Comparison of ENCODE assay signal across 13 cellular contexts in the genomic region with DNA sequence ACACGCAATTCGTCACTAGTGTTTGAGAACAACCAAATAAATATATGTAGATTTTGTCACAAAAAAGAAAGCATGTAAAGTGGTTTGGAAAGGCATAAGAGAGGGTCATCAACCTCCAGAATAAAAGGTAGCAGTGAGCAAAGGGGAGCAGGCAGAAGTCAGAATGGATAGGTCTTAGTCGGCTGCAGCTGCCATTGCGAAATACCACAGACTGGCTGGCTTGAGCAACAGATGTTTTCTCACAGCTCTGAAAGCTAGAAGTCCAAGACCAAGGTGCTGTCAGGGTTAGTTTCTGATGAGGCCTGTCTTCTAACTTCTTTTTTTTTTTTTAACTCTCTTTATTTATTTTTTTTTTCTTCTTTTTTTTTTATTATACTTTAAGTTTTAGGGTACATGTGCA.
DNase-seq lines count a peak whose midpoint lies in the region; ATAC-seq and TF ChIP-seq lines count a peak whose summit lies in the region.
"Had no signal": no experiment of that assay in that cellular context is flagged by ENCODE, and none has a peak within 500 bp of the region (broad histone marks: within the 10 kb centered on the region; RNA-seq: fewer than 3 reads in every experiment).

No MANE protein-coding gene starts in this region.

- H3K9ac ChIP-seq in mammary epithelial cell (ENCODE audit: insufficient read depth, low read length) (no peak overlapping the region), liver (ENCODE audit: low read depth in 1 of 2, low read length in 2 of 2) (no peak overlapping the region)
- H3K9ac ChIP-seq: BLaER1 treated with 17β-estradiol and CSF1 and Interleukin-3, amounts not matched to agents 10 nM and 100 nM had no signal

- H3K4me3 ChIP-seq in mammary epithelial cell (replicated peaks in 1 of 3; ENCODE audit: insufficient read depth in 1 of 3, low read depth in 2 of 3, low read length in 3 of 3) (no peak overlapping the region), liver (ENCODE audit: low read depth in 1 of 3, low read length in 3 of 3) (no peak overlapping the region)
- H3K4me3 ChIP-seq: BLaER1 treated with 17β-estradiol and CSF1 and Interleukin-3, amounts not matched to agents 10 nM and 100 nM had no signal

- TF ChIP-seq RAD21 in liver (IDR thresholded peaks at IDR 0.05) = peak; percentile 43 to 51

- TF ChIP-seq CTCF in AG09319 (IDR thresholded peaks at IDR 0.05; ENCODE audit: low read depth, low read length) (no peak), mammary epithelial cell (conservative IDR thresholded peaks at IDR 0.05 in 1 of 2, IDR thresholded peaks at IDR 0.05 in 1 of 2; ENCODE audit: extremely low read depth in 1 of 2, insufficient read depth in 1 of 2, low read depth in 1 of 2, low read length in 2 of 2) (no peak), liver (IDR thresholded peaks at IDR 0.05; ENCODE audit: low read depth, low read length, missing input control) (no peak)

- CTCF ChIA-PET in mammary epithelial cell (lab: Charles Lee; ENCODE audit: low non-redundant PET) = interaction anchor here (0.7 kb wide), 1 partner anchor 39 kb away, joined by 18 read pairs; no protein-coding TSS in a partner anchor

- in situ Hi-C loops in mammary epithelial cell (cut with MboI; ENCODE audit: low sequenced_read_pairs in 2 of 2) = loop anchor here in 1 of 2 donors (25.0 kb wide), 1 partner anchor 770 kb away; no protein-coding TSS in a partner anchor

- no peaks in the 10 kb centered on the region for H4K20me1 ChIP-seq in mammary epithelial cell (ENCODE audit: insufficient read depth, low read length)
- H4K20me1 ChIP-seq: BLaER1 treated with 17β-estradiol and CSF1 and Interleukin-3, amounts not matched to agents 10 nM and 100 nM had no signal

- 75% methylated on average over 4 of the region's 4 CpGs for WGBS in mammary epithelial cell (ENCODE audit: low coverage, missing lambda C conversion rate)
- 51% methylated on average over 4 of the region's 4 CpGs for WGBS in liver

- H3K27me3 ChIP-seq in mammary epithelial cell (ENCODE audit: insufficient read depth, low read length) (no peaks in the 10 kb centered on the region), liver (ENCODE audit: control insufficient read depth in 4 of 4, insufficient read depth in 4 of 4, low read length in 3 of 4) (no peaks in the 10 kb centered on the region)
- H3K27me3 ChIP-seq: BLaER1 treated with 17β-estradiol and CSF1 and Interleukin-3, amounts not matched to agents 10 nM and 100 nM had no signal

- DNase-seq in AG09319 (ENCODE audit: extremely low read depth, low read depth) (peak; percentile 56), MV-4-11 (lab: John Stamatoyannopoulos, UW) (peak; percentile 95), mammary epithelial cell (peak; percentile 55), T-helper 1 cell (no peak), NCI-H1436 treated with DMSO at 0.1 percent for 48 hours (lab: John Stamatoyannopoulos, UW) (no peak)
- no peak for DNase-seq in stimulated activated naive CD8-positive, alpha-beta T cell treated with anti-CD3 and anti-CD28 coated beads, Interleukin-15, Interleukin-2, amounts not matched to agents 100 U/mL and 50 U/mL, for 24 hours
- DNase-seq: endodermal cell, islet precursor cell, NCI-H510A treated with DMSO at 0.1 percent for 48 hours, SW 1271 had no signal

- no peaks in the 10 kb centered on the region for H3K4me1 ChIP-seq in mammary epithelial cell (ENCODE audit: insufficient read depth, low read length)
- H3K4me1 ChIP-seq in liver (ENCODE audit: control insufficient read depth in 4 of 4, insufficient read depth in 4 of 4, low read length in 3 of 4) = peaks cover 0 to 8% (median 0%) of the 10 kb centered on the region in 4 donors

- H3K36me3 ChIP-seq in mammary epithelial cell (ENCODE audit: insufficient read depth, low read length) (no peaks in the 10 kb centered on the region), liver (ENCODE audit: control insufficient read depth in 4 of 4, insufficient read depth in 3 of 4, low read depth in 1 of 4, low read length in 3 of 4) (no peaks in the 10 kb centered on the region)
- H3K36me3 ChIP-seq: BLaER1 treated with 17β-estradiol and CSF1 and Interleukin-3, amounts not matched to agents 10 nM and 100 nM had no signal

- no peaks in the 10 kb centered on the region for H3K9me3 ChIP-seq in mammary epithelial cell (replicated peaks; ENCODE audit: insufficient read depth, low read length)
- H3K9me3 ChIP-seq in liver (ENCODE audit: control insufficient read depth in 4 of 4, low read length in 3 of 4) = no peaks in the 10 kb centered on the region
- H3K9me3 ChIP-seq: BLaER1 treated with 17β-estradiol and CSF1 and Interleukin-3, amounts not matched to agents 10 nM and 100 nM had no signal

- no peak for ATAC-seq in stimulated activated naive CD8-positive, alpha-beta T cell treated with anti-CD3 and anti-CD28 coated beads, Interleukin-15, Interleukin-2, amounts not matched to agents 100 U/mL and 50 U/mL, for 24 hours
- no peak for ATAC-seq in HG03521 (IDR thresholded peaks at IDR 0.05; ENCODE audit: unreplicated experiment)

- no TSS peak for BruUV-seq in mammary epithelial cell (replicated peaks; lab: Mats Ljungman, UMichigan)

- no peak overlapping the region for H2AFZ ChIP-seq in mammary epithelial cell (ENCODE audit: low read depth, low read length)

- dilution Hi-C loops in mammary epithelial cell (cut with HindIII; ENCODE audit: low sequenced_read_pairs) = no loop called here

- intact Hi-C loops in mammary epithelial cell (cut with micrococcal nuclease) = no loop called here

- H3K27ac ChIP-seq in mammary epithelial cell (ENCODE audit: insufficient read depth, low read depth, low read length) (no peak overlapping the region), liver (ENCODE audit: low read depth in 1 of 2, low read length in 2 of 2) (no peak overlapping the region)
- H3K27ac ChIP-seq: BLaER1 treated with 17β-estradiol and CSF1 and Interleukin-3, amounts not matched to agents 10 nM and 100 nM had no signal

- no peaks in the 10 kb centered on the region for H3K79me2 ChIP-seq in mammary epithelial cell (ENCODE audit: insufficient read depth, low read length)

- H3K4me2 ChIP-seq in mammary epithelial cell (ENCODE audit: insufficient read depth, low read depth, low read length) = no peak overlapping the region
- H3K4me2 ChIP-seq: BLaER1 treated with 17β-estradiol and CSF1 and Interleukin-3, amounts not matched to agents 10 nM and 100 nM had no signal

TF ChIP-seq in liver, 16 proteins besides CTCF, POLR2A, EP300 and RAD21:
- TF ChIP-seq, protein P1, sequence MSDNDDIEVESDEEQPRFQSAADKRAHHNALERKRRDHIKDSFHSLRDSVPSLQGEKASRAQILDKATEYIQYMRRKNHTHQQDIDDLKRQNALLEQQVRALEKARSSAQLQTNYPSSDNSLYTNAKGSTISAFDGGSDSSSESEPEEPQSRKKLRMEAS (IDR thresholded peaks at IDR 0.05) = no peak
- TF ChIP-seq, protein P2, sequence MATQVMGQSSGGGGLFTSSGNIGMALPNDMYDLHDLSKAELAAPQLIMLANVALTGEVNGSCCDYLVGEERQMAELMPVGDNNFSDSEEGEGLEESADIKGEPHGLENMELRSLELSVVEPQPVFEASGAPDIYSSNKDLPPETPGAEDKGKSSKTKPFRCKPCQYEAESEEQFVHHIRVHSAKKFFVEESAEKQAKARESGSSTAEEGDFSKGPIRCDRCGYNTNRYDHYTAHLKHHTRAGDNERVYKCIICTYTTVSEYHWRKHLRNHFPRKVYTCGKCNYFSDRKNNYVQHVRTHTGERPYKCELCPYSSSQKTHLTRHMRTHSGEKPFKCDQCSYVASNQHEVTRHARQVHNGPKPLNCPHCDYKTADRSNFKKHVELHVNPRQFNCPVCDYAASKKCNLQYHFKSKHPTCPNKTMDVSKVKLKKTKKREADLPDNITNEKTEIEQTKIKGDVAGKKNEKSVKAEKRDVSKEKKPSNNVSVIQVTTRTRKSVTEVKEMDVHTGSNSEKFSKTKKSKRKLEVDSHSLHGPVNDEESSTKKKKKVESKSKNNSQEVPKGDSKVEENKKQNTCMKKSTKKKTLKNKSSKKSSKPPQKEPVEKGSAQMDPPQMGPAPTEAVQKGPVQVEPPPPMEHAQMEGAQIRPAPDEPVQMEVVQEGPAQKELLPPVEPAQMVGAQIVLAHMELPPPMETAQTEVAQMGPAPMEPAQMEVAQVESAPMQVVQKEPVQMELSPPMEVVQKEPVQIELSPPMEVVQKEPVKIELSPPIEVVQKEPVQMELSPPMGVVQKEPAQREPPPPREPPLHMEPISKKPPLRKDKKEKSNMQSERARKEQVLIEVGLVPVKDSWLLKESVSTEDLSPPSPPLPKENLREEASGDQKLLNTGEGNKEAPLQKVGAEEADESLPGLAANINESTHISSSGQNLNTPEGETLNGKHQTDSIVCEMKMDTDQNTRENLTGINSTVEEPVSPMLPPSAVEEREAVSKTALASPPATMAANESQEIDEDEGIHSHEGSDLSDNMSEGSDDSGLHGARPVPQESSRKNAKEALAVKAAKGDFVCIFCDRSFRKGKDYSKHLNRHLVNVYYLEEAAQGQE (IDR thresholded peaks at IDR 0.05) = peak; percentile 38
- TF ChIP-seq HNF4A (conservative IDR thresholded peaks at IDR 0.05) = peak in 1 of 2 donors; percentile 72
- TF ChIP-seq, protein P3, sequence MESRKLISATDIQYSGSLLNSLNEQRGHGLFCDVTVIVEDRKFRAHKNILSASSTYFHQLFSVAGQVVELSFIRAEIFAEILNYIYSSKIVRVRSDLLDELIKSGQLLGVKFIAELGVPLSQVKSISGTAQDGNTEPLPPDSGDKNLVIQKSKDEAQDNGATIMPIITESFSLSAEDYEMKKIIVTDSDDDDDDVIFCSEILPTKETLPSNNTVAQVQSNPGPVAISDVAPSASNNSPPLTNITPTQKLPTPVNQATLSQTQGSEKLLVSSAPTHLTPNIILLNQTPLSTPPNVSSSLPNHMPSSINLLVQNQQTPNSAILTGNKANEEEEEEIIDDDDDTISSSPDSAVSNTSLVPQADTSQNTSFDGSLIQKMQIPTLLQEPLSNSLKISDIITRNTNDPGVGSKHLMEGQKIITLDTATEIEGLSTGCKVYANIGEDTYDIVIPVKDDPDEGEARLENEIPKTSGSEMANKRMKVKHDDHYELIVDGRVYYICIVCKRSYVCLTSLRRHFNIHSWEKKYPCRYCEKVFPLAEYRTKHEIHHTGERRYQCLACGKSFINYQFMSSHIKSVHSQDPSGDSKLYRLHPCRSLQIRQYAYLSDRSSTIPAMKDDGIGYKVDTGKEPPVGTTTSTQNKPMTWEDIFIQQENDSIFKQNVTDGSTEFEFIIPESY (IDR thresholded peaks at IDR 0.05) = no peak
- no peak for TF ChIP-seq TAF1 (conservative IDR thresholded peaks at IDR 0.05)
- TF ChIP-seq HNF4G (IDR thresholded peaks at IDR 0.05) = no peak
- TF ChIP-seq RXRA (IDR thresholded peaks at IDR 0.05) = peak in 1 of 2 donors; percentile 75

Comparison
In these comparisons a context has a peak if more than half of its experiments do, and no peak if none do; other contexts are left out.
1. DNase-seq: peak in AG09319 (single experiment), MV-4-11 (single experiment) and mammary epithelial cell (single experiment); none in T-helper 1 cell (0 of 5), stimulated activated naive CD8-positive, alpha-beta T cell treated with anti-CD3 and anti-CD28 coated beads, Interleukin-15, Interleukin-2, amounts not matched to agents 100 U/mL and 50 U/mL, for 24 hours (single experiment) and NCI-H1436 treated with DMSO at 0.1 percent for 48 hours (single experiment).